Comparison of ENCODE assay signal across 26 cellular contexts in the genomic region with DNA sequence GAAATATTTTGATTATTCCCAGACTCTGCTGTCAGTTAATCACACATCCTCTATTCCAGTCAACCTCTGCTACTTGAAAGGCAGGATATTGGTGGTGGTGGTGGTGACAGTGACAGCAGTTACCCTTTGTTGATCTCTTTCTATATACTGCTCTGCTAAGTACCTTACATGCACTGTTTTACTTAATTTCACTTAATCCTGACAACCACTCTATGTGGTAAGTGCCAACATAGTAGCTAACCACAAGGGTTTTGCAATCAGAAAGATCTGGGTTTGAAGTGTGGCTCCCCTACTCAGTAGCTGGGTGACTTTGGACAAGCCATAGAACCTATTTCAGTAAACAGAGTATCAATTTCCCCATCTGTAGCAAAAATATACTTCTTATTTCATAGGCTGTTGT. TPM values are rescaled to one million over a fixed set of nuclear protein-coding genes. Genes with fewer than 3 reads are reported as not detected.
"Had no signal": no experiment of that assay in that cellular context is flagged by ENCODE, and none has a peak within 500 bp of the region (broad histone marks: within the 10 kb centered on the region; RNA-seq: fewer than 3 reads in every experiment).

No MANE protein-coding gene starts in this region.

- H3K36me3 ChIP-seq: heart left ventricle, right lobe of liver, spleen, tibial artery, upper lobe of left lung, uterus had no signal

- DNase-seq: effector memory CD4-positive, alpha-beta T cell; heart left ventricle; hippocampal formation; left colon; mesendoderm; naive B cell; psoas muscle; retina; right lobe of liver; spleen; stimulated activated CD4-positive, alpha-beta T cell treated with anti-CD3 and anti-CD28 coated beads, Interleukin-15, amount 100 ng/mL, for 24 hours; stimulated activated CD4-positive, alpha-beta T cell treated with anti-CD3 and anti-CD28 coated beads, Interleukin-1b, Interleukin-23, amount 100 ng/mL, for 48 hours; stimulated activated CD4-positive, alpha-beta T cell treated with anti-CD3 and anti-CD28 coated beads, Interleukin-4, amount 100 ng/mL, for 24 hours; tibial artery; upper lobe of left lung; uterus had no signal

- H3K79me2 ChIP-seq: parathyroid adenoma had no signal

- H3K9me3 ChIP-seq: heart left ventricle, psoas muscle, right lobe of liver, spleen, tibial artery, upper lobe of left lung, uterus had no signal

- H3K9ac ChIP-seq: parathyroid adenoma had no signal

- H3K4me1 ChIP-seq: heart left ventricle, parathyroid adenoma, psoas muscle, right lobe of liver, spleen, tibial artery, upper lobe of left lung, uterus had no signal

- H3K4me3 ChIP-seq: heart left ventricle, psoas muscle, right lobe of liver, spleen, tibial artery, upper lobe of left lung, uterus had no signal

- H3K27ac ChIP-seq: heart left ventricle, parathyroid adenoma, psoas muscle, right lobe of liver, spleen, tibial artery, upper lobe of left lung, uterus had no signal

- H3K27me3 ChIP-seq: heart left ventricle, right lobe of liver, tibial artery, upper lobe of left lung, uterus had no signal

- H2AFZ ChIP-seq: parathyroid adenoma had no signal

RNA-seq across cellular contexts. Expression of a gene that starts 24.2 kb away (rescaled TPM):
- total RNA-seq: esophagus mucosa, fibroblast of lung, frontal cortex, glomerular endothelial cell, heart left ventricle, kidney epithelial cell, left colon, lung microvascular endothelial cell, omental fat pad, psoas muscle, skeletal muscle tissue, spleen, temporal lobe, uterus had no signal
- polyA plus RNA-seq: fibroblast of lung, heart left ventricle, psoas muscle, spleen had no signal
